Comparison of ENCODE assay signal across 1 cellular context in the genomic region with DNA sequence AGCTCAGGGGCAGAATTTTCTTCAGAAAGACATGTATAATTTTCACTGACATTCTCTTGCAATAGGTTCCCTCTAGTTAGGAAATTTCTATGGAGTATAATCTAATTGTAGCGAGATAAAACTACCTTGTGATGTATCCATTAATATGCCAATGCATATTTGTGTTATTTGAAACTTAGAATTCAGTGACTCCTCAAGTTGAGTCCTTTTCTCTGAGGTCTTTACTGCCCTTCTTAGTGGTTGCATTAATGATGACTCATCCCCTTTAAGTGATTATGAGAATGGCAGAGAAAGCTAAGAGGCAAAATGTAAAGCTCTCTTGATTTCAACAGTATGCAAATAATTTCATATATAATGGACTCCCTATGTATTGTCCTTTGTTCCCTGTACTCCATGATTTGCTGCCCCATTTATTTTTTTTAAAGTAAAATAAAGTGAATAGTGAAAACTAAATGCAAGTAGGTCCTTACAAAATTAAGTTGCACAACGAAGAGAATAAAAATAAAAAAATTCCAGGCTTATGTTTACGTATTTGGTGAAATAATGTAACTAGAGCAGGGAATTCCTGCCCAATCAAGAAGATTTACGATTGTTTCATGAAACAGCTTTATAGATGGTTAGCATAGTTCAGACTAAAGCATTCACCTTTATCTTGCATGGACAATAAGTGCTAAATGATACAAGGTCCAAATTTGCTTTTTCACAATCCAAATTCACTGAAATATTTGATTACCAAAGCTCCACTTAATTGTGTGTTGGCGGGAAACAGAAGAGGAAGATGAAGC.
TF ChIP-seq lines count a peak whose summit lies in the region.

No MANE protein-coding gene starts in this region.

TF ChIP-seq in GM23338, 12 proteins besides CTCF, POLR2A, EP300 and RAD21 (continued from another document):
- TF ChIP-seq, protein P1, sequence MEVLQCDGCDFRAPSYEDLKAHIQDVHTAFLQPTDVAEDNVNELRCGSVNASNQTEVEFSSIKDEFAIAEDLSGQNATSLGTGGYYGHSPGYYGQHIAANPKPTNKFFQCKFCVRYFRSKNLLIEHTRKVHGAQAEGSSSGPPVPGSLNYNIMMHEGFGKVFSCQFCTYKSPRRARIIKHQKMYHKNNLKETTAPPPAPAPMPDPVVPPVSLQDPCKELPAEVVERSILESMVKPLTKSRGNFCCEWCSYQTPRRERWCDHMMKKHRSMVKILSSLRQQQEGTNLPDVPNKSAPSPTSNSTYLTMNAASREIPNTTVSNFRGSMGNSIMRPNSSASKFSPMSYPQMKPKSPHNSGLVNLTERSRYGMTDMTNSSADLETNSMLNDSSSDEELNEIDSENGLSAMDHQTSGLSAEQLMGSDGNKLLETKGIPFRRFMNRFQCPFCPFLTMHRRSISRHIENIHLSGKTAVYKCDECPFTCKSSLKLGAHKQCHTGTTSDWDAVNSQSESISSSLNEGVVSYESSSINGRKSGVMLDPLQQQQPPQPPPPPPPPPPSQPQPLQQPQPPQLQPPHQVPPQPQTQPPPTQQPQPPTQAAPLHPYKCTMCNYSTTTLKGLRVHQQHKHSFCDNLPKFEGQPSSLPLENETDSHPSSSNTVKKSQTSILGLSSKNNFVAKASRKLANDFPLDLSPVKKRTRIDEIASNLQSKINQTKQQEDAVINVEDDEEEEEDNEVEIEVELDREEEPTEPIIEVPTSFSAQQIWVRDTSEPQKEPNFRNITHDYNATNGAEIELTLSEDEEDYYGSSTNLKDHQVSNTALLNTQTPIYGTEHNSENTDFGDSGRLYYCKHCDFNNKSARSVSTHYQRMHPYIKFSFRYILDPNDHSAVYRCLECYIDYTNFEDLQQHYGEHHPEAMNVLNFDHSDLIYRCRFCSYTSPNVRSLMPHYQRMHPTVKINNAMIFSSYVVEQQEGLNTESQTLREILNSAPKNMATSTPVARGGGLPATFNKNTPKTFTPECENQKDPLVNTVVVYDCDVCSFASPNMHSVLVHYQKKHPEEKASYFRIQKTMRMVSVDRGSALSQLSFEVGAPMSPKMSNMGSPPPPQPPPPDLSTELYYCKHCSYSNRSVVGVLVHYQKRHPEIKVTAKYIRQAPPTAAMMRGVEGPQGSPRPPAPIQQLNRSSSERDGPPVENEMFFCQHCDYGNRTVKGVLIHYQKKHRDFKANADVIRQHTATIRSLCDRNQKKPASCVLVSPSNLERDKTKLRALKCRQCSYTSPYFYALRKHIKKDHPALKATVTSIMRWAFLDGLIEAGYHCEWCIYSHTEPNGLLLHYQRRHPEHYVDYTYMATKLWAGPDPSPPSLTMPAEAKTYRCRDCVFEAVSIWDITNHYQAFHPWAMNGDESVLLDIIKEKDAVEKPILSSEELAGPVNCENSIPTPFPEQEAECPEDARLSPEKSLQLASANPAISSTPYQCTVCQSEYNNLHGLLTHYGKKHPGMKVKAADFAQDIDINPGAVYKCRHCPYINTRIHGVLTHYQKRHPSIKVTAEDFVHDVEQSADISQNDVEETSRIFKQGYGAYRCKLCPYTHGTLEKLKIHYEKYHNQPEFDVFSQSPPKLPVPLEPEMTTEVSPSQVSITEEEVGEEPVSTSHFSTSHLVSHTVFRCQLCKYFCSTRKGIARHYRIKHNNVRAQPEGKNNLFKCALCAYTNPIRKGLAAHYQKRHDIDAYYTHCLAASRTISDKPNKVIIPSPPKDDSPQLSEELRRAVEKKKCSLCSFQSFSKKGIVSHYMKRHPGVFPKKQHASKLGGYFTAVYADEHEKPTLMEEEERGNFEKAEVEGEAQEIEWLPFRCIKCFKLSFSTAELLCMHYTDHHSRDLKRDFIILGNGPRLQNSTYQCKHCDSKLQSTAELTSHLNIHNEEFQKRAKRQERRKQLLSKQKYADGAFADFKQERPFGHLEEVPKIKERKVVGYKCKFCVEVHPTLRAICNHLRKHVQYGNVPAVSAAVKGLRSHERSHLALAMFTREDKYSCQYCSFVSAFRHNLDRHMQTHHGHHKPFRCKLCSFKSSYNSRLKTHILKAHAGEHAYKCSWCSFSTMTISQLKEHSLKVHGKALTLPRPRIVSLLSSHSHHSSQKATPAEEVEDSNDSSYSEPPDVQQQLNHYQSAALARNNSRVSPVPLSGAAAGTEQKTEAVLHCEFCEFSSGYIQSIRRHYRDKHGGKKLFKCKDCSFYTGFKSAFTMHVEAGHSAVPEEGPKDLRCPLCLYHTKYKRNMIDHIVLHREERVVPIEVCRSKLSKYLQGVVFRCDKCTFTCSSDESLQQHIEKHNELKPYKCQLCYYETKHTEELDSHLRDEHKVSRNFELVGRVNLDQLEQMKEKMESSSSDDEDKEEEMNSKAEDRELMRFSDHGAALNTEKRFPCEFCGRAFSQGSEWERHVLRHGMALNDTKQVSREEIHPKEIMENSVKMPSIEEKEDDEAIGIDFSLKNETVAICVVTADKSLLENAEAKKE (CRISPR knock-in tag; IDR thresholded peaks at IDR 0.05): no peak
- no peak for TF ChIP-seq POLR2AphosphoS5 (IDR thresholded peaks at IDR 0.05; ENCODE audit: low read depth)
